ENCODE assay signal across 8 cellular contexts in genomic region chr9:131739192-131739961, GRCh38. TPM values are rescaled to one million over a fixed set of nuclear protein-coding genes. Genes with fewer than 3 reads are reported as not detected.
DNase-seq lines count a peak whose midpoint lies in the region; ATAC-seq and TF ChIP-seq lines count a peak whose summit lies in the region.

No MANE protein-coding gene starts in this region.

- H3K9me3 ChIP-seq in duodenal mucosa (ENCODE audit: control insufficient read depth in 1 of 2, low read length in 2 of 2) = no peaks in the 10 kb centered on the region
- no peaks in the 10 kb centered on the region for H3K9me3 ChIP-seq in lung (ENCODE audit: control insufficient read depth in 2 of 2, insufficient read depth in 1 of 2, low read length in 1 of 2)
- no peaks in the 10 kb centered on the region for H3K9me3 ChIP-seq in stomach

- H3K4me3 ChIP-seq in duodenal mucosa (ENCODE audit: low read depth in 1 of 2, low read length in 2 of 2) (peak overlapping the region; percentile 76 to 93), lung (peak overlapping the region; percentile 74), stomach (peak overlapping the region; percentile 59 to 66 (median 64))

- ATAC-seq in activated CD4-positive, alpha-beta T cell treated with anti-CD3 and anti-CD28 coated beads for 36 hours = peak; percentile 21
- ATAC-seq in HG03354 (IDR thresholded peaks at IDR 0.05; ENCODE audit: poor library complexity, severe bottlenecking, unreplicated experiment) (peak; percentile 36), WTC11 (peak; percentile 20), lung (ENCODE audit: insufficient read depth, low FRiP score) (peak; percentile 34)

- H3K9me3 Mint-ChIP-seq in activated CD4-positive, alpha-beta T cell treated with anti-CD3 and anti-CD28 coated beads for 36 hours (ENCODE audit: low read depth) = no peaks in the 10 kb centered on the region
- peaks cover 8% of the 10 kb centered on the region for H3K9me3 Mint-ChIP-seq in WTC11

- WGBS in lung, 2 donors = 0 to 1% methylated on average over 71 to 96 of the region's 96 CpGs
- WGBS in stomach, 5 donors = 0 to 1% (median 0%) methylated on average over 18 to 96 of the region's 96 CpGs

- peak overlapping the region; percentile 88 to 89 for H3K9ac ChIP-seq in duodenal mucosa (ENCODE audit: low read depth in 1 of 2, low read length in 2 of 2)

- no peaks in the 10 kb centered on the region for H3K27me3 ChIP-seq in duodenal mucosa (ENCODE audit: control insufficient read depth in 1 of 2, insufficient read depth in 2 of 2, low read length in 2 of 2)
- H3K27me3 ChIP-seq in lung (ENCODE audit: control insufficient read depth, insufficient read depth) = no peaks in the 10 kb centered on the region
- no peaks in the 10 kb centered on the region for H3K27me3 ChIP-seq in stomach

- H3K4me3 Mint-ChIP-seq in activated CD4-positive, alpha-beta T cell treated with anti-CD3 and anti-CD28 coated beads for 36 hours = peak overlapping the region; percentile 95
- peak overlapping the region; percentile 89 for H3K4me3 Mint-ChIP-seq in WTC11

- TF ChIP-seq POLR2A in stomach (IDR thresholded peaks at IDR 0.05) = no peak

- intact Hi-C loops in activated CD4-positive, alpha-beta T cell treated with anti-CD3 and anti-CD28 coated beads for 36 hours (cut with DNase I, micrococcal nuclease) = loop anchor here (1.0 to 10.0 kb wide), 5 partner anchors 10 to 615 kb away; partner anchors contain the start of gene NUP214 (in 1 of the 2)
- intact Hi-C loops in stomach (cut with DNase I; ENCODE audit: low total_unique reads) = no loop called here

- H3K27me3 Mint-ChIP-seq in activated CD4-positive, alpha-beta T cell treated with anti-CD3 and anti-CD28 coated beads for 36 hours = no peaks in the 10 kb centered on the region
- H3K27me3 Mint-ChIP-seq in WTC11 (ENCODE audit: low read depth) = no peaks in the 10 kb centered on the region; the same call in 1 of the 2 replicates

- no peak for TF ChIP-seq CTCF in WTC11 (IDR thresholded peaks at IDR 0.05)
- no peak for TF ChIP-seq CTCF in lung (IDR thresholded peaks at IDR 0.05; ENCODE audit: control extremely low read depth, extremely low read depth)
- TF ChIP-seq CTCF in stomach (IDR thresholded peaks at IDR 0.05) = no peak

- peak; percentile 73 for DNase-seq in activated CD4-positive, alpha-beta T cell treated with anti-CD3 and anti-CD28 coated beads for 36 hours
- no peak for DNase-seq in activated CD4-positive, alpha-beta T cell treated with anti-CD3 and anti-CD28 coated beads for 1 hour
- DNase-seq in WTC11 (ENCODE audit: low spot score) (peak; percentile 47), lung (ENCODE audit: low spot score) (no peak), stomach (peak; percentile 57), OCI-M2 (lab: John Stamatoyannopoulos, UW; ENCODE audit: unreplicated experiment) (no peak)

- POLR2A ChIA-PET in activated CD4-positive, alpha-beta T cell treated with anti-CD3 and anti-CD28 coated beads for 36 hours (lab: Charles Lee) = interaction anchor here (0.6 to 1.4 kb wide), 3 partner anchors 30 to 148 kb away, joined by 3 to 5 read pairs (median 3); no protein-coding TSS in a partner anchor
- POLR2A ChIA-PET in WTC11 (lab: Charles Lee) = interaction anchor here (1.0 kb wide), 1 partner anchor 42 kb away, joined by 4 read pairs; no protein-coding TSS in a partner anchor

- H3K27ac Mint-ChIP-seq in activated CD4-positive, alpha-beta T cell treated with anti-CD3 and anti-CD28 coated beads for 36 hours = peak overlapping the region; percentile 95
- no peak overlapping the region for H3K27ac Mint-ChIP-seq in WTC11

- H3K4me1 ChIP-seq in duodenal mucosa (ENCODE audit: control insufficient read depth in 1 of 2, insufficient read depth in 2 of 2, low read length in 2 of 2) (peaks cover 41 to 54% of the 10 kb centered on the region in 2 donors), lung (ENCODE audit: control insufficient read depth in 2 of 2, insufficient read depth in 2 of 2, low read length in 2 of 2) (peaks cover under 1 to 23% of the 10 kb centered on the region in 2 donors), stomach (peaks cover 43 to 65% (median 59%) of the 10 kb centered on the region in 4 donors)

- H3K27ac ChIP-seq in duodenal mucosa (ENCODE audit: low read depth, low read length) = peak overlapping the region; percentile 71
- H3K27ac ChIP-seq in lung (ENCODE audit: low read depth in 1 of 2, low read length in 1 of 2) = peak overlapping the region; percentile 90 to 96
- peak overlapping the region; percentile 85 to 97 (median 91) for H3K27ac ChIP-seq in stomach

- H3K36me3 Mint-ChIP-seq in activated CD4-positive, alpha-beta T cell treated with anti-CD3 and anti-CD28 coated beads for 36 hours (ENCODE audit: low read depth) = peaks cover 30% of the 10 kb centered on the region
- no peaks in the 10 kb centered on the region for H3K36me3 Mint-ChIP-seq in WTC11

- H3K36me3 ChIP-seq in duodenal mucosa (ENCODE audit: control insufficient read depth in 1 of 2, insufficient read depth in 2 of 2, low read length in 2 of 2) (no peaks in the 10 kb centered on the region), lung (ENCODE audit: control insufficient read depth in 2 of 2, insufficient read depth in 2 of 2, low read length in 2 of 2) (no peaks in the 10 kb centered on the region), stomach (no peaks in the 10 kb centered on the region)

- CTCF ChIA-PET in activated CD4-positive, alpha-beta T cell treated with anti-CD3 and anti-CD28 coated beads for 36 hours (lab: Charles Lee) = interaction anchor here (0.6 to 3.1 kb wide), 26 partner anchors 10 to 1677 kb away, joined by 3 to 29 read pairs (median 5); no protein-coding TSS in a partner anchor
- CTCF ChIA-PET in WTC11 (lab: Charles Lee) = interaction anchor here (0.5 to 2.9 kb wide), 19 partner anchors 14 to 1206 kb away, joined by 3 to 34 read pairs (median 3); partner anchors contain the start of gene PRRT1B

- TF ChIP-seq EP300 in stomach (IDR thresholded peaks at IDR 0.05) = no peak

- peaks cover 57% of the 10 kb centered on the region for H3K4me1 Mint-ChIP-seq in activated CD4-positive, alpha-beta T cell treated with anti-CD3 and anti-CD28 coated beads for 36 hours
- H3K4me1 Mint-ChIP-seq in WTC11 = peaks cover 36% of the 10 kb centered on the region

TF ChIP-seq in WTC11, 78 proteins besides CTCF, POLR2A, EP300 and RAD21:
- no peak for TF ChIP-seq USF1 (CRISPR knock-in tag; IDR thresholded peaks at IDR 0.05)
- 0 out of 2 replicates have a peak, but pooled peaks have one; percentile 10 for TF ChIP-seq FOXK1 (CRISPR knock-in tag; IDR thresholded peaks at IDR 0.05)

RNA-seq across cellular contexts. Expression of gene RAPGEF1, which starts 0.5 kb away (rescaled TPM):
- 100 to 1,000 TPM in 1 of 2 experiments, 10 to 100 TPM in 1; 86.7 to 108 TPM for total RNA-seq in activated CD4-positive, alpha-beta T cell treated with anti-CD3 and anti-CD28 coated beads for 36 hours
- total RNA-seq in WTC11 (2021) = 57.9 to 66.2 TPM (median 65.7 TPM) in 3 replicates
- 100 to 1,000 TPM in 1 of 2 donors, 10 to 100 TPM in 1; 56.8 to 134 TPM for total RNA-seq in lung
- 10 to 100 TPM; 38.9 to 53.3 TPM for polyA plus RNA-seq in lung
- 10 to 100 TPM; 33.2 to 84.6 (median 57.1) TPM for total RNA-seq in stomach
- polyA plus RNA-seq in stomach = 10 to 100 TPM in 2 of 3 donors, 1 to 10 TPM in 1; 8.4 to 19.1 (median 12.5) TPM

Comparison
In these comparisons a context has a peak if more than half of its experiments do, and no peak if none do; other contexts are left out.
1. DNase-seq: peak in activated CD4-positive, alpha-beta T cell treated with anti-CD3 and anti-CD28 coated beads for 36 hours (single experiment), WTC11 (single experiment) and stomach (single experiment); none in activated CD4-positive, alpha-beta T cell treated with anti-CD3 and anti-CD28 coated beads for 1 hour (single experiment), lung (single experiment) and OCI-M2 (single experiment).
2. Peak in every context shown above with its lines, with median percentiles within 50 percentile points of each other: ATAC-seq, H3K27ac ChIP-seq and H3K4me3 ChIP-seq.